Comparison of ENCODE assay signal across 8 cellular contexts in the genomic region with DNA sequence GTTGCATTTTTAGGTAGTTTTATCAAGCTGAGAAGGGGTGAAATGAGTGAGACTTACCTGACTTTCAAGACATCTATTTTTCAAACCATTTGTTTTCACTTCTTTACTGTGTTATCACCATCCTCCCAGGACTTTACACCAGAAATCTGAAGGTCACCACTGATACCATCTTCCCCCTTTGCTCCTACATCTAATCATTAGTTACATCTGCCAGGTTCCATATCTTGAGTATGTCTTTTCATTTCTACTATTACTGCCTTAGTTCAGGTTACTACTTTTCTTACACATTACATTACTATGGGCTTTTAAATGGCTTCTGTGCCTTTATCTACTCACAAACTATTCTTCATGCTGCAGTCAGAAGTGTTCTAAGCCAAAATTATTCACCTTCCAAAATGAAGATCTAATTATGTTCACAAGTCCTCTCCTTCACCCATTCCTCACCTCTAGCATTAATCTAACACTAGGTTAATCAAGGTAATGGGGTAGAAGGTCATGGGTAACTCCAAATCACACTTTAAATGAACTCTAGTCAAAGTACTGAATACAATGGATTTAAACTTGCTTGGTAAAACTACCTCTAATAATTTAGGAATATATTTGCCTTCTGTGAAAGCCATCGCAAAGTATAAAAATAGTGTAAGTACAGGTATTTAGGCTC. TPM values are rescaled to one million over a fixed set of nuclear protein-coding genes. Genes with fewer than 3 reads are reported as not detected.
DNase-seq lines count a peak whose midpoint lies in the region; ATAC-seq and TF ChIP-seq lines count a peak whose summit lies in the region.

No MANE protein-coding gene starts in this region.

- H3K27me3 ChIP-seq in MM.1S (replicated peaks; ENCODE audit: insufficient read depth, low read length): no peaks in the 10 kb centered on the region

- H3K9me3 ChIP-seq in MM.1S (replicated peaks; ENCODE audit: insufficient read depth, low read length): no peaks in the 10 kb centered on the region

- peaks cover 35% of the 10 kb centered on the region for H3K79me2 ChIP-seq in MM.1S (ENCODE audit: low read length)

- CTCF ChIA-PET in Calu3 (lab: Charles Lee): no interaction called here

- no peaks in the 10 kb centered on the region for H4K20me1 ChIP-seq in MM.1S (ENCODE audit: insufficient read depth, low read length)

- H3K9me2 ChIP-seq in MM.1S (replicated peaks; ENCODE audit: insufficient read depth, low read length): no peaks in the 10 kb centered on the region

- ATAC-seq in effector memory CD8-positive, alpha-beta T cell (replicated peaks): no peak
- no peak for ATAC-seq in GM21723 (IDR thresholded peaks at IDR 0.05; ENCODE audit: unreplicated experiment)

- peak overlapping the region; percentile 75 for H3K4me2 ChIP-seq in MM.1S (ENCODE audit: low read depth, low read length)

- H3K27ac ChIP-seq in MM.1S (ENCODE audit: low read length): no peak overlapping the region

- DNase-seq in Calu3: no peak
- DNase-seq in MM.1S: no peak
- no peak for DNase-seq in effector memory CD8-positive, alpha-beta T cell
- no peak for DNase-seq in neural crest cell (ENCODE audit: low read depth, low spot score)
- DNase-seq in NCI-H1048 (lab: John Stamatoyannopoulos, UW): no peak
- no peak for DNase-seq in COR-L47 (lab: John Stamatoyannopoulos, UW)
- DNase-seq in HCEC 1CT: no peak

- H3K36me3 ChIP-seq in MM.1S (replicated peaks; ENCODE audit: insufficient read depth, low read length): no peaks in the 10 kb centered on the region

- intact Hi-C loops in Calu3 (cut with micrococcal nuclease; ENCODE audit: unreplicated experiment): no loop called here

- no peak overlapping the region for H2AFZ ChIP-seq in MM.1S (ENCODE audit: low read length)

- H3K9ac ChIP-seq in MM.1S (ENCODE audit: low read length): no peak overlapping the region; the same call in 1 of the 2 replicates

- no peak for TF ChIP-seq CTCF in Calu3 (IDR thresholded peaks at IDR 0.05; ENCODE audit: unreplicated experiment)
- TF ChIP-seq CTCF in MM.1S (IDR thresholded peaks at IDR 0.05; ENCODE audit: low read length): no peak
- TF ChIP-seq CTCF in neural crest cell (conservative IDR thresholded peaks at IDR 0.05): no peak

- H3K4me1 Mint-ChIP-seq in Calu3 (ENCODE audit: low read depth, unreplicated experiment) (peaks cover 20% of the 10 kb centered on the region), neural crest cell (peaks cover 48% of the 10 kb centered on the region)
- H3K4me1 Mint-ChIP-seq in effector memory CD8-positive, alpha-beta T cell (ENCODE audit: low read depth in 2 of 2): peaks cover 39 to 45% of the 10 kb centered on the region in 2 donors

- H3K4me1 ChIP-seq in MM.1S (ENCODE audit: low read length): peaks cover 16% of the 10 kb centered on the region

- H3K27ac Mint-ChIP-seq in Calu3 (ENCODE audit: unreplicated experiment) (peak overlapping the region; percentile 13), neural crest cell (ENCODE audit: unreplicated experiment) (no peak overlapping the region)
- no peak overlapping the region for H3K27ac Mint-ChIP-seq in effector memory CD8-positive, alpha-beta T cell

- BruUV-seq in Calu3 (replicated peaks; lab: Mats Ljungman, UMichigan): no TSS peak

- H3K9me3 Mint-ChIP-seq in Calu3 (ENCODE audit: low read depth, unreplicated experiment) (no peaks in the 10 kb centered on the region), neural crest cell (peaks cover 8% of the 10 kb centered on the region)
- no peaks in the 10 kb centered on the region for H3K9me3 Mint-ChIP-seq in effector memory CD8-positive, alpha-beta T cell

- peak overlapping the region; percentile 94 for H3K4me3 Mint-ChIP-seq in Calu3 (ENCODE audit: low read depth, unreplicated experiment)
- H3K4me3 Mint-ChIP-seq in effector memory CD8-positive, alpha-beta T cell: peak overlapping the region; percentile 100
- peak overlapping the region; percentile 35 for H3K4me3 Mint-ChIP-seq in neural crest cell

- H3K36me3 Mint-ChIP-seq in Calu3 (ENCODE audit: insufficient read depth, unreplicated experiment) (peaks cover 30% of the 10 kb centered on the region), neural crest cell (ENCODE audit: low read depth) (peaks cover 27% of the 10 kb centered on the region)
- peaks cover 7% of the 10 kb centered on the region for H3K36me3 Mint-ChIP-seq in effector memory CD8-positive, alpha-beta T cell (ENCODE audit: insufficient read depth)

- no peaks in the 10 kb centered on the region for H3K27me3 Mint-ChIP-seq in Calu3 (ENCODE audit: unreplicated experiment)
- no peaks in the 10 kb centered on the region for H3K27me3 Mint-ChIP-seq in effector memory CD8-positive, alpha-beta T cell
- no peaks in the 10 kb centered on the region for H3K27me3 Mint-ChIP-seq in neural crest cell (ENCODE audit: low read depth)

- H3K4me3 ChIP-seq in MM.1S (ENCODE audit: low read length): peak overlapping the region; percentile 99

- peaks cover 6% of the 10 kb centered on the region for H3F3A ChIP-seq in MM.1S (ENCODE audit: insufficient read depth, low read length)

RNA-seq across cellular contexts. Expression of a gene that starts 2.1 kb away (rescaled TPM):
- total RNA-seq in Calu3 (2022): 24.4 and 27.3 TPM in 2 replicates
- total RNA-seq in neural crest cell: 20.9 and 23.5 TPM in 2 replicates

RNA-seq across cellular contexts. Expression of a gene that starts 44.4 kb away (rescaled TPM):
- total RNA-seq in Calu3 (2022): 73.1 and 80.8 TPM in 2 replicates
- 42.5 and 46.8 TPM in 2 replicates for total RNA-seq in neural crest cell

Comparison
In these comparisons a context has a peak if more than half of its experiments do, and no peak if none do; other contexts are left out.
1. H3K4me3 Mint-ChIP-seq: peak in every context shown above with its lines; median percentile 100 in effector memory CD8-positive, alpha-beta T cell; 94 in Calu3; 35 in neural crest cell.